In the genomic region with DNA sequence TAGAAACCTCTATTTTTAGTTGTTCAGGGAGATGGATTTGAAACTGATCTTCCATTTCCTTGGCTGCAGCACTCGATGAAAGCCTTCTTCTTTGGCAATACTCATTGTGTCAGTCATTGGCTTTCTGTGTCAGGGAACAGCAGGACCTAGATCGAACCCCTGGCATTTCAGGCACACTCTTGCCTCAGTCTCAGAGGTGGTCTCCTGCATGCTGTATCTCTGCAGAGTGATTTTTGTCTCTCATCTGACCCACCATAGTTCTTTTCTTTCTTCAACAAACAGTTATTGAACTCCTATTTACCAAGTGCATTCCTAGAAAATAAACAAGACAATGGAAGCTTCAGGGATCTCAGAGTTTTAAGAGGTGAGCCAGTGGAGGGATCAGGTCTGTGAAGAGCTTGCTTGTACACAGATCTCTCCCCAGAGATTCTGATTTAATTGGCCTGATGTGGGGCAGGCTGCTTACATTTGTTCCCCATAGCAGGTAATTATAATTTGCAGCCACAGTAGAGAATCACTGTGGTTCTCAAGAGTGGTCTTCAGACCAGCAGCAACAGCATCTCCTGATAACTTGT, we compare ENCODE assay signal across 18 cellular contexts.
"Had no signal": no experiment of that assay in that cellular context is flagged by ENCODE, and none has a peak within 500 bp of the region (broad histone marks: within the 10 kb centered on the region; RNA-seq: fewer than 3 reads in every experiment).

No MANE protein-coding gene starts in this region.

- H3K4me3 ChIP-seq: coronary artery, ovary, right atrium auricular region, sigmoid colon, skin epidermis, stomach, thoracic aorta, transverse colon had no signal

- H3K27me3 ChIP-seq: foreskin keratinocyte, ovary, right atrium auricular region, sigmoid colon, stomach, transverse colon had no signal

- ATAC-seq: naive thymus-derived CD8-positive, alpha-beta T cell; stimulated activated naive B cell treated with anti-CD40 and anti-IgM and Interleukin-4, amounts not matched to agents 10 μg/mL and 1 μg/mL and 100 μg/mL, for 72 hours had no signal

- DNase-seq: effector CD4-positive, alpha-beta T cell; endodermal cell; erythroblast; naive thymus-derived CD8-positive, alpha-beta T cell; nucleus accumbens; ovary; sigmoid colon; stimulated activated CD4-positive, alpha-beta T cell treated with anti-CD3 and anti-CD28 coated beads, Interleukin-2, amount 100 ng/mL, for 24 hours; stimulated activated CD4-positive, alpha-beta T cell treated with anti-CD3 and anti-CD28 coated beads, Interleukin-4, amount 100 ng/mL, for 4 hours; stimulated activated naive B cell treated with anti-CD40 and anti-IgM and Interleukin-4, amounts not matched to agents 10 μg/mL and 1 μg/mL and 100 μg/mL, for 72 hours; stomach; substantia nigra; transverse colon had no signal

- H3K9me3 ChIP-seq: ovary, right atrium auricular region, stomach, thoracic aorta, transverse colon had no signal

- H3K27ac ChIP-seq: coronary artery, foreskin keratinocyte, ovary, right atrium auricular region, sigmoid colon, skin epidermis, stomach, thoracic aorta, transverse colon had no signal

- H3K4me1 ChIP-seq: foreskin keratinocyte, right atrium auricular region, sigmoid colon, stomach, transverse colon had no signal

- H3K36me3 ChIP-seq: ovary, right atrium auricular region, sigmoid colon, stomach, thoracic aorta, transverse colon had no signal
